In genomic region chr4:54099287-54099958, GRCh38 we compare ENCODE assay signal across 10 cellular contexts. TPM values are rescaled to one million over a fixed set of nuclear protein-coding genes. Genes with fewer than 3 reads are reported as not detected.
DNase-seq lines count a peak whose midpoint lies in the region; ATAC-seq, FAIRE-seq and TF ChIP-seq lines count a peak whose summit lies in the region.
"Had no signal": no experiment of that assay in that cellular context is flagged by ENCODE, and none has a peak within 500 bp of the region (broad histone marks: within the 10 kb centered on the region; RNA-seq: fewer than 3 reads in every experiment).

No MANE protein-coding gene starts in this region.

- no peak overlapping the region for H3K27ac ChIP-seq in mesendoderm (ENCODE audit: low read depth, low read length)

- peak overlapping the region; percentile 78 to 84 (median 83) for H3K4me3 Mint-ChIP-seq in brain

- peak overlapping the region; percentile 47; the same call in 1 of the 2 replicates for H3K4me3 ChIP-seq in AG09309 (ENCODE audit: control insufficient read depth, low read depth, low read length)
- H3K4me3 ChIP-seq in mesendoderm (ENCODE audit: low read length) = peak overlapping the region; percentile 13

- H3K4me2 ChIP-seq in mesendoderm (ENCODE audit: low read length) = peak overlapping the region; percentile 44

- no peak for FAIRE-seq in GM12892 (lab: Jason Lieb, UNC)
- FAIRE-seq: colon had no signal

- no peak overlapping the region for H2BK5ac ChIP-seq in mesendoderm (ENCODE audit: low read length)

- TF ChIP-seq CTCF in AG09309 (IDR thresholded peaks at IDR 0.05; ENCODE audit: control insufficient read depth, insufficient read depth, low read depth, low read length, missing control alignments) = no peak
- no peak for TF ChIP-seq CTCF in brain (conservative IDR thresholded peaks at IDR 0.05)

- no peak overlapping the region for H2BK120ac ChIP-seq in mesendoderm (ENCODE audit: low read depth, low read length)

- ATAC-seq in HG03432 (IDR thresholded peaks at IDR 0.05; ENCODE audit: unreplicated experiment) (peak; percentile 20), GM21515 (IDR thresholded peaks at IDR 0.05; ENCODE audit: unreplicated experiment) (no peak)

- H2AK5ac ChIP-seq in mesendoderm (ENCODE audit: low read length) = no peak overlapping the region

- peak overlapping the region; percentile 71 for H3K23ac ChIP-seq in mesendoderm (ENCODE audit: low read length)

- no CpG with 5 or more reads among the region's 26 CpGs for WGBS in mesendoderm (ENCODE audit: extremely low coverage, insufficient coverage, low lambda C conversion rate)

- H3K27me3 ChIP-seq in mesendoderm (ENCODE audit: insufficient read depth, low read length, poor library complexity) = peaks cover 87% of the 10 kb centered on the region

- H2BK15ac ChIP-seq in mesendoderm (replicated peaks; ENCODE audit: low read depth) = no peak overlapping the region

- no peaks in the 10 kb centered on the region for H3K79me1 ChIP-seq in mesendoderm (ENCODE audit: low read length)

- no peaks in the 10 kb centered on the region for H3K36me3 ChIP-seq in mesendoderm (ENCODE audit: control insufficient read depth, insufficient read depth, low read length)

- no peak overlapping the region for H4K5ac ChIP-seq in mesendoderm (ENCODE audit: low read length)

- H3K9me3 Mint-ChIP-seq in brain = peaks cover 0 to 3% (median 0%) of the 10 kb centered on the region in 5 experiments

- H3K4ac ChIP-seq in mesendoderm (ENCODE audit: low read depth, low read length) = no peak overlapping the region

- H3K79me2 ChIP-seq in mesendoderm (ENCODE audit: control insufficient read depth, insufficient read depth, low read length) = no peaks in the 10 kb centered on the region

- peak overlapping the region; percentile 38 for H3K9ac ChIP-seq in mesendoderm (ENCODE audit: low read length)

- peaks cover 79% of the 10 kb centered on the region for H3K27me3 Mint-ChIP-seq in brain

- H3K4me1 ChIP-seq in mesendoderm (ENCODE audit: control insufficient read depth, low read depth, low read length) = peaks cover 12% of the 10 kb centered on the region

- DNase-seq in AG09309 (ENCODE audit: low read depth) = no peak
- DNase-seq in mesendoderm = peak; percentile 29
- no peak for DNase-seq in NCI-H1436 (lab: John Stamatoyannopoulos, UW)
- no peak for DNase-seq in SIG-M5 (lab: John Stamatoyannopoulos, UW)
- DNase-seq in GM12892 (ENCODE audit: insufficient read length) = no peak
- DNase-seq: stimulated activated CD4-positive, alpha-beta T cell treated with anti-CD3 and anti-CD28 coated beads, Interleukin-15, amount 100 ng/mL, for 24 hours had no signal

- H3K18ac ChIP-seq in mesendoderm (ENCODE audit: low read length) = no peak overlapping the region

- H3K27ac Mint-ChIP-seq in brain = peak overlapping the region in 2 of 5 experiments; percentile 50 to 67

- H3K56ac ChIP-seq in mesendoderm (ENCODE audit: low read length) = peak overlapping the region; percentile 60

- peaks cover 9% of the 10 kb centered on the region for H3K36me3 Mint-ChIP-seq in brain

- H3K4me1 Mint-ChIP-seq in brain = peaks cover 87% of the 10 kb centered on the region

- TF ChIP-seq POLR2A in GM12892 (IDR thresholded peaks at IDR 0.05; ENCODE audit: low read depth, low read length) = no peak

- H4K8ac ChIP-seq in mesendoderm (ENCODE audit: low read depth, low read length) = no peak overlapping the region

RNA-seq across cellular contexts. Expression of gene GSX2, which starts 0.5 kb away (rescaled TPM):
- 0.19 TPM for polyA plus RNA-seq in brain (ENCODE audit: insufficient read depth, low read depth, low replicate concordance)
- polyA plus RNA-seq in mesendoderm (2013, experiment 1 of 2) = not detected
- polyA plus RNA-seq in mesendoderm (2013, experiment 2 of 2) = 0.04 TPM
- polyA plus RNA-seq in GM12892 (2012; ENCODE audit: missing spikeins) = not detected

RNA-seq across cellular contexts. Expression of gene CHIC2, which starts 35.0 kb away (rescaled TPM):
- polyA plus RNA-seq in brain (ENCODE audit: insufficient read depth, low read depth, low replicate concordance) = 11.3 TPM
- polyA plus RNA-seq in mesendoderm (2013, experiment 1 of 2) = 6.8 TPM
- 7.5 TPM for polyA plus RNA-seq in mesendoderm (2013, experiment 2 of 2)
- 9.0 TPM for polyA plus RNA-seq in GM12892 (2012; ENCODE audit: missing spikeins)
